Comparison of ENCODE assay signal across 15 cellular contexts in the genomic region with DNA sequence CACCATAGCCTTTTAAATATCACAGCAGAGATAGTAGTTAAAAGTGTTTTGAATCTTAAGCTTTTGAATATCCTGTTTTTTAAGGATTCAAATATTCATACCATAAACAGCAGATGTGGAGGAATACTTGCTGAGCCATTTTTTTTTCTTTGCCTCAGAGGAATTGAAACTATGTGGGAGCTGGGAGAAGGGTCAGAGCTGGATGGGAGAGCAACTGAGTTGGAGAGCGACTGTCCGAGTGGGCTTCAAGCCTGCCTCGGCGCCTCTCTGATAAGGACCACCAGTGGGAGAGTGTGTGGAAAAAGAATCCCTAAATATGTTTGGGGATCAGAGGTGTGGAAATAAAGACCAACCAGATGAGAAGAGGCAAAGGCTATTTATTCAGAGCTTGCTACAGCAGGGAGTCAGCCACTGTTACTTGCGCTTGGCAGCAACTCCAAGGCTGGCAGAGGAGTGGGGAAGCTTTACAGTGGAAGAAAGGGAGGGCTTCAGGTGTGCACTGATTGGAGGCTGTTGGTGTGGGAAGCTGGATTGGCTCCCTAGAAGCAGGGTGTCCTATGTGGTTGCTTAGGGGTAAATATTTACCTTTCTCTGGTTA. TPM values are rescaled to one million over a fixed set of nuclear protein-coding genes. Genes with fewer than 3 reads are reported as not detected.
DNase-seq lines count a peak whose midpoint lies in the region; ATAC-seq and TF ChIP-seq lines count a peak whose summit lies in the region.
"Had no signal": no experiment of that assay in that cellular context is flagged by ENCODE, and none has a peak within 500 bp of the region (broad histone marks: within the 10 kb centered on the region; RNA-seq: fewer than 3 reads in every experiment).

No MANE protein-coding gene starts in this region.

- WGBS in thymus: 89% methylated on average over 5 of the region's 5 CpGs

- H3K4me1 ChIP-seq in thymus (ENCODE audit: control insufficient read depth, insufficient read depth, low read length): no peaks in the 10 kb centered on the region
- H3K4me1 ChIP-seq: esophagus squamous epithelium had no signal

- peak; percentile 17 for DNase-seq in activated CD8-positive, alpha-beta memory T cell treated with anti-CD3 and anti-CD28 coated beads for 24 hours
- DNase-seq in activated CD8-positive, alpha-beta memory T cell treated with anti-CD3 and anti-CD28 coated beads, Interleukin-2, amount 50 U/mL, for 4 hours: no peak
- DNase-seq in NCI-H774 (lab: John Stamatoyannopoulos, UW) (peak; percentile 37), fibroblast of villous mesenchyme (ENCODE audit: low read depth) (peak; percentile 27), epidermal melanocyte (ENCODE audit: insufficient read length, low spot score) (no peak)
- DNase-seq in stimulated activated CD4-positive, alpha-beta T cell treated with anti-CD3 and anti-CD28 coated beads, Interleukin-2, amount 100 ng/mL, for 24 hours: no peak
- DNase-seq: activated CD4-positive, CD25-positive, alpha-beta regulatory T cell treated with anti-CD3 and anti-CD28 coated beads, Interleukin-2, amount 50 U/mL, for 72 hours; activated T-cell treated with anti-CD3 and anti-CD28 coated beads, Interleukin-2, amount 50 U/mL, for 1 hour; esophagus squamous epithelium; hypothalamus; T-cell had no signal

- TF ChIP-seq CTCF in fibroblast of villous mesenchyme (IDR thresholded peaks at IDR 0.05; ENCODE audit: insufficient read depth, low read depth, low read length): no peak

- no peak for ATAC-seq in HG02840 (IDR thresholded peaks at IDR 0.05; ENCODE audit: low FRiP score, unreplicated experiment)
- ATAC-seq: T-cell had no signal

- no peaks in the 10 kb centered on the region for H3K9me3 ChIP-seq in thymus (ENCODE audit: control insufficient read depth)
- H3K9me3 ChIP-seq: esophagus squamous epithelium, neutrophil had no signal

- H3K36me3 ChIP-seq in thymus (ENCODE audit: control insufficient read depth, insufficient read depth): no peaks in the 10 kb centered on the region
- H3K36me3 ChIP-seq: esophagus squamous epithelium, neutrophil had no signal

- H3K4me3 ChIP-seq in fibroblast of villous mesenchyme (ENCODE audit: low read depth, low read length): no peak overlapping the region
- no peak overlapping the region for H3K4me3 ChIP-seq in thymus (ENCODE audit: low read length)
- H3K4me3 ChIP-seq: esophagus squamous epithelium, lung had no signal

- H3K27me3 ChIP-seq in thymus (ENCODE audit: control insufficient read depth, insufficient read depth): no peaks in the 10 kb centered on the region

- H3K27ac ChIP-seq in thymus (ENCODE audit: low read depth): peak overlapping the region; percentile 31
- H3K27ac ChIP-seq: esophagus squamous epithelium, neutrophil had no signal

RNA-seq across cellular contexts. Expression of gene MCUR1, which starts 34.3 kb away (rescaled TPM):
- 12.2 and 13.8 TPM in 2 replicates for total RNA-seq in fibroblast of villous mesenchyme
- 17.2 TPM for polyA plus RNA-seq in thymus

Comparison
In these comparisons a context has a peak if more than half of its experiments do, and no peak if none do; other contexts are left out.
1. DNase-seq: peak in activated CD8-positive, alpha-beta memory T cell treated with anti-CD3 and anti-CD28 coated beads for 24 hours (single experiment), NCI-H774 (single experiment) and fibroblast of villous mesenchyme (single experiment); none in activated CD8-positive, alpha-beta memory T cell treated with anti-CD3 and anti-CD28 coated beads, Interleukin-2, amount 50 U/mL, for 4 hours (single experiment), epidermal melanocyte (single experiment) and stimulated activated CD4-positive, alpha-beta T cell treated with anti-CD3 and anti-CD28 coated beads, Interleukin-2, amount 100 ng/mL, for 24 hours (0 of 2).